Comparison of ENCODE assay signal across 15 cellular contexts in the genomic region with DNA sequence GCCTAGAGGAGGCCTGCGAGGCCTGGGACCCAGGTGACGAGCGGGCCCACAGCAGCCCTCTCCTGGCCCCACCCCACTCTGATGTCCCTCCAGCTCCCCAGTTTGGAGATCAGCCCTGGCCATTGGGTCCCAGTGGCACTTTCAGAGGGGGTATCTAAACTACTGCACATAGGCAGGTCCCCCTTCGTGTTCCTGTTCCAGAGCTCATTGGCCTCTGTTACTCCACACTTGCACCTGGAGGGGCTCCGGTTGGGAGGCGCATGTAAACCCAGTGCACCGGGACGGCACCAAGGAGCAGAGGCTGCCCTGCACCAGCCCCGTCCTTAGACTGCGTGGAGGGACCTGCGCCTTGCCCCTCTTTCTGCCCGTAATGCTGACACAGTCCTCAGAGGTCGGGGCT. TPM values are rescaled to one million over a fixed set of nuclear protein-coding genes. Genes with fewer than 3 reads are reported as not detected.
DNase-seq lines count a peak whose midpoint lies in the region; TF ChIP-seq lines count a peak whose summit lies in the region.
"Had no signal": no experiment of that assay in that cellular context is flagged by ENCODE, and none has a peak within 500 bp of the region (broad histone marks: within the 10 kb centered on the region; RNA-seq: fewer than 3 reads in every experiment).

No MANE protein-coding gene starts in this region.

- peak overlapping the region; percentile 10 for H3K14ac ChIP-seq in trophoblast cell (ENCODE audit: low read length)

- intact Hi-C loops in vagina (cut with DNase I) = no loop called here

- peaks cover 7% of the 10 kb centered on the region for H3K36me3 ChIP-seq in H7 (replicated peaks; ENCODE audit: control insufficient read depth, insufficient read depth, low read length)
- H3K36me3 ChIP-seq in trophoblast cell (ENCODE audit: control insufficient read depth in 1 of 2, insufficient read depth in 2 of 2, low read length in 2 of 2) = peaks cover 35 to 37% of the 10 kb centered on the region in 2 experiments
- no peaks in the 10 kb centered on the region for H3K36me3 ChIP-seq in vagina

- WGBS in trophoblast cell (ENCODE audit: extremely low coverage, insufficient coverage, insufficient read length) = no CpG with 5 or more reads among the region's 13 CpGs

- H3K4ac ChIP-seq in trophoblast cell (ENCODE audit: low read depth, low read length) = no peak overlapping the region

- no peak overlapping the region for H3K4me3 ChIP-seq in H7 (ENCODE audit: insufficient read depth, low read depth, low read length)
- no peak overlapping the region for H3K4me3 ChIP-seq in trophoblast cell (ENCODE audit: low read depth, low read length)
- H3K4me3 ChIP-seq in vagina = no peak overlapping the region
- H3K4me3 ChIP-seq: GM23338, HAP-1 had no signal

- no peaks in the 10 kb centered on the region for H3K27me3 Mint-ChIP-seq in nephron progenitor cell (ENCODE audit: low read depth, poor library complexity)
- H3K27me3 Mint-ChIP-seq: CD8-positive, alpha-beta memory T cell had no signal

- no peak overlapping the region for H3K9ac ChIP-seq in trophoblast cell (ENCODE audit: low read length)

- H3K27ac ChIP-seq in trophoblast cell (ENCODE audit: low read depth, low read length) = no peak overlapping the region
- peak overlapping the region; percentile 71 for H3K27ac ChIP-seq in vagina

- H3K4me1 ChIP-seq in trophoblast cell (ENCODE audit: control insufficient read depth in 1 of 2, insufficient read depth in 2 of 2, low read length in 2 of 2) = peaks cover 20 to 22% of the 10 kb centered on the region in 2 experiments
- H3K4me1 ChIP-seq in vagina = peaks cover 31% of the 10 kb centered on the region
- H3K4me1 ChIP-seq: BE2C, HAP-1 had no signal

- TF ChIP-seq CTCF in nephron progenitor cell (IDR thresholded peaks at IDR 0.05) = no peak
- TF ChIP-seq CTCF in vagina (IDR thresholded peaks at IDR 0.05) = no peak

- H2AK5ac ChIP-seq in trophoblast cell (ENCODE audit: low read length) = no peak overlapping the region

- H4K12ac ChIP-seq in trophoblast cell (ENCODE audit: low read depth, low read length) = no peak overlapping the region

- H3K9me3 Mint-ChIP-seq in nephron progenitor cell = no peaks in the 10 kb centered on the region
- H3K9me3 Mint-ChIP-seq: CD8-positive, alpha-beta memory T cell; GM23338 had no signal

- no peak overlapping the region for H3K18ac ChIP-seq in trophoblast cell (ENCODE audit: low read length)

- H3K4me3 Mint-ChIP-seq in nephron progenitor cell = no peak overlapping the region
- H3K4me3 Mint-ChIP-seq: CD8-positive, alpha-beta memory T cell; GM23338 had no signal

- H3K23ac ChIP-seq in trophoblast cell (ENCODE audit: low read length) = no peak overlapping the region

- no peak overlapping the region for H2BK5ac ChIP-seq in trophoblast cell (ENCODE audit: low read depth, low read length, poor library complexity)

- H4K91ac ChIP-seq in trophoblast cell (ENCODE audit: low read depth, low read length) = peak overlapping the region; percentile 36

- H3K36me3 Mint-ChIP-seq in nephron progenitor cell (ENCODE audit: low read depth) = peaks cover 20% of the 10 kb centered on the region

- H3K27me3 ChIP-seq in H7 (ENCODE audit: control insufficient read depth, insufficient read depth, low read length) (no peaks in the 10 kb centered on the region), trophoblast cell (ENCODE audit: insufficient read depth, low read length) (no peaks in the 10 kb centered on the region), vagina (no peaks in the 10 kb centered on the region)
- H3K27me3 ChIP-seq: BE2C had no signal

- H2BK120ac ChIP-seq in trophoblast cell (ENCODE audit: insufficient read depth, low read length, poor library complexity) = no peak overlapping the region

- no peak overlapping the region for H4K8ac ChIP-seq in trophoblast cell (ENCODE audit: low read depth, low read length)

- peak overlapping the region; percentile 25 for H2BK12ac ChIP-seq in trophoblast cell (ENCODE audit: low read length)

- peak; percentile 45 for DNase-seq in H7
- no peak for DNase-seq in nephron progenitor cell
- no peak for DNase-seq in trophoblast cell
- no peak for DNase-seq in vagina (ENCODE audit: extremely low spot score in 2 of 2)
- DNase-seq in kidney glomerular epithelial cell (lab: John Stamatoyannopoulos, UW) = no peak
- no peak for DNase-seq in activated effector memory CD4-positive, alpha-beta T cell treated with anti-CD3 and anti-CD28 coated beads, Interleukin-2, amount 50 U/mL, for 16 hours
- no peak for DNase-seq in activated naive CD4-positive, alpha-beta T cell treated with Interleukin-2 at 50 U/mL for 16 hours
- DNase-seq: BE2C; Caco-2; CD8-positive, alpha-beta memory T cell; DMS53; GF-D8; IMR-90 had no signal

- H3K27ac Mint-ChIP-seq in nephron progenitor cell = peak overlapping the region; percentile 87
- H3K27ac Mint-ChIP-seq: GM23338 had no signal

- no peak overlapping the region for H3K4me2 ChIP-seq in trophoblast cell (ENCODE audit: low read length)
- H3K4me2 ChIP-seq: GM23338 had no signal

- H3K79me2 ChIP-seq in trophoblast cell (ENCODE audit: control insufficient read depth, insufficient read depth, low read length, poor library complexity) = peaks cover 11% of the 10 kb centered on the region

- no peak overlapping the region for H2AFZ ChIP-seq in trophoblast cell (ENCODE audit: insufficient read depth, low read length, poor library complexity)
- H2AFZ ChIP-seq: GM23338 had no signal

- peaks cover 29% of the 10 kb centered on the region for H3K79me1 ChIP-seq in trophoblast cell (ENCODE audit: low read length)

- H3K4me1 Mint-ChIP-seq in nephron progenitor cell = peaks cover 56% of the 10 kb centered on the region
- H3K4me1 Mint-ChIP-seq: CD8-positive, alpha-beta memory T cell had no signal

- TF ChIP-seq POLR2A in vagina (IDR thresholded peaks at IDR 0.05) = no peak

- H3K9me3 ChIP-seq in trophoblast cell (ENCODE audit: insufficient read depth, low read depth, low read length) (no peaks in the 10 kb centered on the region), vagina (no peaks in the 10 kb centered on the region)
- H3K9me3 ChIP-seq: BE2C, Caco-2, HAP-1 had no signal

RNA-seq across cellular contexts. Expression of a gene that starts 34.3 kb away (rescaled TPM):
- total RNA-seq in H7 (2014; rRNA removed; shearing (Covaris generic)) = 35.5 and 42.2 TPM in 2 replicates
- 16.7 and 17.7 TPM in 2 replicates for polyA plus RNA-seq in trophoblast cell (2013)
- total RNA-seq in vagina = 19.2 TPM

RNA-seq across cellular contexts. Expression of a gene that starts 34.3 kb away (rescaled TPM):
- total RNA-seq in H7 (2014; rRNA removed; shearing (Covaris generic)) = 24.4 and 40.8 TPM in 2 replicates
- 21.5 and 23.3 TPM in 2 replicates for polyA plus RNA-seq in trophoblast cell (2013)
- 46.9 TPM for total RNA-seq in vagina
